ENCODE assay signal across 1 cellular context in genomic region chr6:11535801-11536230, GRCh38.
TF ChIP-seq lines count a peak whose summit lies in the region.

No MANE protein-coding gene starts in this region.

TF ChIP-seq in GM12878, 131 proteins besides CTCF, POLR2A, EP300 and RAD21 (continued from another document):
- TF ChIP-seq BCL3 (IDR thresholded peaks at IDR 0.05; ENCODE audit: borderline replicate concordance, insufficient read depth, low read depth, low read length, poor library complexity, severe bottlenecking) (no peak), RUNX3 (IDR thresholded peaks at IDR 0.05; ENCODE audit: low read length) (0 out of 2 replicates have a peak, but pooled peaks have one; percentile 8)
TF ChIP-seq in GM12878: peak in this region for 2.
